21 cellular contexts compared by ENCODE assay signal in genomic region chr6:165676435-165677068, GRCh38. TPM values are rescaled to one million over a fixed set of nuclear protein-coding genes. Genes with fewer than 3 reads are reported as not detected.
DNase-seq lines count a peak whose midpoint lies in the region; ATAC-seq, FAIRE-seq and TF ChIP-seq lines count a peak whose summit lies in the region.
"Had no signal": no experiment of that assay in that cellular context is flagged by ENCODE, and none has a peak within 500 bp of the region (broad histone marks: within the 10 kb centered on the region; RNA-seq: fewer than 3 reads in every experiment).

No MANE protein-coding gene starts in this region.

- POLR2A ChIA-PET in H1 (lab: Charles Lee; ENCODE audit: partially characterized antibody), result interaction anchor here (0.9 kb wide), 1 partner anchor 10 kb away, joined by 3 read pairs; no protein-coding TSS in a partner anchor

- H2BK5ac ChIP-seq in H1 (ENCODE audit: low read depth, low read length), result no peak overlapping the region

- H4K20me1 ChIP-seq in H1 (replicated peaks in 1 of 2; ENCODE audit: control insufficient read depth in 1 of 2, insufficient read depth in 2 of 2, low read length in 2 of 2) (peaks cover 0 to 2% of the 10 kb centered on the region in 2 experiments), mammary epithelial cell (ENCODE audit: insufficient read depth, low read length) (no peaks in the 10 kb centered on the region)

- no peak overlapping the region; the same call in 1 of the 2 replicates for H3K18ac ChIP-seq in H1 (ENCODE audit: extremely low read depth, low read length)

- H2BK12ac ChIP-seq in H1 (ENCODE audit: low read depth, low read length), result no peak overlapping the region

- no peak overlapping the region; the same call in 1 of the 2 replicates for H4K8ac ChIP-seq in H1 (ENCODE audit: extremely low read depth, insufficient read depth, low read length)

- no peak overlapping the region for H4K5ac ChIP-seq in H1 (ENCODE audit: insufficient read length, low read depth, low read length)

- no peak for ATAC-seq in gastrocnemius medialis
- ATAC-seq: body of pancreas had no signal

- no peak overlapping the region for H3K9ac ChIP-seq in H1 (replicated peaks in 1 of 4; ENCODE audit: extremely low read depth in 1 of 4, low read depth in 3 of 4, low read length in 3 of 4)
- no peak overlapping the region for H3K9ac ChIP-seq in kidney (ENCODE audit: low read length in 2 of 2)
- no peak overlapping the region for H3K9ac ChIP-seq in mammary epithelial cell (ENCODE audit: insufficient read depth, low read length)

- no TSS peak for BruUV-seq in mammary epithelial cell (replicated peaks; lab: Mats Ljungman, UMichigan)

- no peak overlapping the region for H3K14ac ChIP-seq in H1 (ENCODE audit: insufficient read length)

- no peak overlapping the region for H3K4me2 ChIP-seq in H1 (ENCODE audit: insufficient read depth in 1 of 2, low read depth in 2 of 2, low read length in 2 of 2)
- H3K4me2 ChIP-seq in mammary epithelial cell (ENCODE audit: insufficient read depth, low read depth, low read length), result no peak overlapping the region

- WGBS in H1 (ENCODE audit: extremely low coverage in 1 of 2, insufficient coverage in 1 of 2, insufficient read length in 1 of 2, insufficient replicate concordance in 2 of 2, low coverage in 1 of 2, low lambda C conversion rate in 2 of 2, missing lambda C conversion rate in 1 of 2), 2 experiments, result 83% methylated on average over 18 of the region's 18 CpGs; no CpG with 5 or more reads in 1 of the 2 experiments
- 63% methylated on average over 13 of the region's 18 CpGs for WGBS in mammary epithelial cell (ENCODE audit: low coverage, missing lambda C conversion rate)

- H3K27ac ChIP-seq in H1 (ENCODE audit: low read depth, low read length) (no peak overlapping the region), kidney (ENCODE audit: low read depth in 2 of 2, low read length in 2 of 2) (no peak overlapping the region), uterus (no peak overlapping the region), gastrocnemius medialis (no peak overlapping the region), mammary epithelial cell (ENCODE audit: insufficient read depth, low read depth, low read length) (no peak overlapping the region)
- H3K27ac ChIP-seq: body of pancreas, stomach, WERI-Rb-1 had no signal

- in situ Hi-C loops in gastrocnemius medialis (cut with MboI; ENCODE audit: low sequenced_read_pairs in 4 of 4) (no loop called here), mammary epithelial cell (cut with MboI; ENCODE audit: low sequenced_read_pairs in 2 of 2) (no loop called here)

- H3K36me3 ChIP-seq in H1 (ENCODE audit: control insufficient read depth in 2 of 4, insufficient read depth in 4 of 4, low read length in 3 of 4), result no peaks in the 10 kb centered on the region
- H3K36me3 ChIP-seq in kidney (ENCODE audit: control insufficient read depth in 1 of 2, insufficient read depth in 2 of 2, low read length in 2 of 2), result no peaks in the 10 kb centered on the region
- no peaks in the 10 kb centered on the region for H3K36me3 ChIP-seq in uterus
- H3K36me3 ChIP-seq in gastrocnemius medialis, result no peaks in the 10 kb centered on the region
- no peaks in the 10 kb centered on the region for H3K36me3 ChIP-seq in mammary epithelial cell (ENCODE audit: insufficient read depth, low read length)
- H3K36me3 ChIP-seq: stomach, WERI-Rb-1 had no signal

- H2AFZ ChIP-seq in H1 (ENCODE audit: low read length) (0 out of 2 replicates have a peak overlapping the region, but pooled peaks have one; percentile 36), mammary epithelial cell (ENCODE audit: low read depth, low read length) (no peak overlapping the region)

- peaks cover 0 to 3% (median 2%) of the 10 kb centered on the region in 4 experiments; a peak in 3 of 7 replicates for H3K4me1 ChIP-seq in H1 (replicated peaks in 1 of 4; ENCODE audit: control insufficient read depth in 3 of 4, insufficient read depth in 4 of 4, low read length in 3 of 4)
- no peaks in the 10 kb centered on the region for H3K4me1 ChIP-seq in kidney (ENCODE audit: control insufficient read depth in 1 of 2, insufficient read depth in 1 of 2, low read depth in 1 of 2, low read length in 2 of 2)
- no peaks in the 10 kb centered on the region for H3K4me1 ChIP-seq in uterus
- no peaks in the 10 kb centered on the region for H3K4me1 ChIP-seq in gastrocnemius medialis
- H3K4me1 ChIP-seq in mammary epithelial cell (ENCODE audit: insufficient read depth, low read length), result no peaks in the 10 kb centered on the region
- H3K4me1 ChIP-seq: body of pancreas, stomach had no signal

- TF ChIP-seq RAD21 in H1 (IDR thresholded peaks at IDR 0.05 in 1 of 2, conservative IDR thresholded peaks at IDR 0.05 in 1 of 2; ENCODE audit: low read depth in 2 of 2, low read length in 2 of 2), result no peak

- intact Hi-C loops in kidney (cut with DNase I), result no loop called here
- intact Hi-C loops in uterus (cut with DNase I; ENCODE audit: low total_unique reads), result no loop called here
- intact Hi-C loops in gastrocnemius medialis (cut with DNase I; ENCODE audit: low total_unique reads), result no loop called here
- intact Hi-C loops in mammary epithelial cell (cut with micrococcal nuclease), result no loop called here

- H3K9me3 ChIP-seq in H1 (ENCODE audit: insufficient read depth in 2 of 2, low read depth in 1 of 2, low read length in 1 of 2) (no peaks in the 10 kb centered on the region), kidney (ENCODE audit: control insufficient read depth in 1 of 2, low read length in 2 of 2) (no peaks in the 10 kb centered on the region), uterus (no peaks in the 10 kb centered on the region), gastrocnemius medialis (no peaks in the 10 kb centered on the region), mammary epithelial cell (replicated peaks; ENCODE audit: insufficient read depth, low read length) (peaks cover 16% of the 10 kb centered on the region)
- H3K9me3 ChIP-seq: body of pancreas, stomach had no signal

- H3K23ac ChIP-seq in H1 (ENCODE audit: insufficient read length), result no peak overlapping the region

- H3K27me3 ChIP-seq in H1 (replicated peaks in 1 of 4; ENCODE audit: control insufficient read depth in 3 of 4, extremely low read depth in 1 of 4, insufficient read depth in 3 of 4, low read length in 3 of 4) (no peaks in the 10 kb centered on the region), uterus (no peaks in the 10 kb centered on the region), gastrocnemius medialis (peaks cover 0 to 2% (median 0%) of the 10 kb centered on the region in 3 donors), mammary epithelial cell (ENCODE audit: insufficient read depth, low read length) (no peaks in the 10 kb centered on the region)
- H3K27me3 ChIP-seq: body of pancreas, stomach had no signal

- no peak overlapping the region for H4K91ac ChIP-seq in H1 (replicated peaks; ENCODE audit: insufficient read length, low read length)

- no peak for FAIRE-seq in H1 (lab: Jason Lieb, UNC)
- FAIRE-seq in kidney (lab: Jason Lieb, UNC), result no peak

- H3K4me3 ChIP-seq in H1 (ENCODE audit: extremely low read depth in 1 of 4, insufficient read depth in 2 of 4, low read depth in 3 of 4, low read length in 4 of 4) (no peak overlapping the region), kidney (ENCODE audit: low read length in 2 of 2) (no peak overlapping the region), uterus (no peak overlapping the region), gastrocnemius medialis (no peak overlapping the region), mammary epithelial cell (replicated peaks in 1 of 3; ENCODE audit: insufficient read depth in 1 of 3, low read depth in 2 of 3, low read length in 3 of 3) (no peak overlapping the region), foreskin fibroblast (ENCODE audit: low read depth in 1 of 2, low read length in 2 of 2) (no peak overlapping the region)
- H3K4me3 ChIP-seq: body of pancreas, stomach had no signal

- dilution Hi-C loops in mammary epithelial cell (cut with HindIII; ENCODE audit: low sequenced_read_pairs), result no loop called here

- peak; percentile 61 for DNase-seq in M059J (ENCODE audit: low read depth)
- no peak for DNase-seq in H1 (ENCODE audit: low read depth in 1 of 2, low spot score in 2 of 2)
- peak; percentile 79 for DNase-seq in kidney
- peak in 1 of 2 donors; percentile 41 for DNase-seq in uterus
- DNase-seq in gastrocnemius medialis, result no peak
- DNase-seq in mammary epithelial cell, result no peak
- no peak for DNase-seq in foreskin fibroblast
- DNase-seq: activated CD8-positive, alpha-beta memory T cell treated with anti-CD3 and anti-CD28 coated beads for 24 hours; activated gamma-delta T cell; body of pancreas; effector memory CD4-positive, alpha-beta T cell; EL; foreskin melanocyte; HCEC 1CT; islet precursor cell; KBM-7; NCI-H1417 treated with DMSO at 0.1 percent for 48 hours; NCI-H446 treated with DMSO at 0.1 percent for 48 hours; stomach; WERI-Rb-1 had no signal

- H3K79me1 ChIP-seq in H1 (ENCODE audit: low read depth, low read length), result no peaks in the 10 kb centered on the region

- H2BK120ac ChIP-seq in H1 (replicated peaks; ENCODE audit: low read depth, low read length), result no peak overlapping the region

- no peak for TF ChIP-seq EP300 in H1 (IDR thresholded peaks at IDR 0.05; ENCODE audit: borderline replicate concordance in 1 of 2, low read depth in 2 of 2, low read length in 2 of 2)

- CTCF ChIA-PET in H1 (lab: Charles Lee; ENCODE audit: partially characterized antibody) (interaction anchor here (0.7 to 1.5 kb wide), 7 partner anchors 10 to 176 kb away, joined by 3 to 4 read pairs (median 3); no protein-coding TSS in a partner anchor), mammary epithelial cell (lab: Charles Lee; ENCODE audit: low non-redundant PET) (no interaction called here)

- H3K79me2 ChIP-seq in H1 (ENCODE audit: control insufficient read depth in 1 of 2, insufficient read depth in 2 of 2, low read length in 2 of 2) (no peaks in the 10 kb centered on the region), mammary epithelial cell (ENCODE audit: insufficient read depth, low read length) (no peaks in the 10 kb centered on the region)

- no peak overlapping the region for H3K4ac ChIP-seq in H1 (replicated peaks; ENCODE audit: insufficient read length, low read depth, low read length)

- no peak overlapping the region for H3K56ac ChIP-seq in H1 (replicated peaks; ENCODE audit: insufficient read length, low read depth, low read length)

- H3K23me2 ChIP-seq in H1 (ENCODE audit: low read depth, low read length), result peaks cover 2% of the 10 kb centered on the region; the same call in 1 of the 2 replicates

- H2BK15ac ChIP-seq in H1 (ENCODE audit: low read length), result no peak overlapping the region

- no peak overlapping the region for H2AK5ac ChIP-seq in H1 (ENCODE audit: low read depth, low read length)

- TF ChIP-seq POLR2A in H1 (IDR thresholded peaks at IDR 0.05; ENCODE audit: control extremely low read depth in 1 of 2, low read depth in 2 of 2, low read length in 2 of 2) (no peak), uterus (IDR thresholded peaks at IDR 0.05) (no peak), gastrocnemius medialis (IDR thresholded peaks at IDR 0.05) (no peak)

- peak in 1 of 3 experiments; percentile 7; a peak in 1 of 4 replicates for TF ChIP-seq CTCF in H1 (IDR thresholded peaks at IDR 0.05; ENCODE audit: control extremely low read depth in 1 of 3, insufficient read depth in 1 of 3, low read depth in 1 of 3, low read length in 3 of 3)
- TF ChIP-seq CTCF in kidney (IDR thresholded peaks at IDR 0.05; ENCODE audit: borderline replicate concordance, extremely low read depth, insufficient read depth), result no peak
- TF ChIP-seq CTCF in uterus (IDR thresholded peaks at IDR 0.05), result peak in 3 of 4 experiments; percentile 18 to 26 (median 21)
- TF ChIP-seq CTCF in gastrocnemius medialis (IDR thresholded peaks at IDR 0.05 in 4 of 5, conservative IDR thresholded peaks at IDR 0.05 in 1 of 5), result no peak
- no peak for TF ChIP-seq CTCF in mammary epithelial cell (conservative IDR thresholded peaks at IDR 0.05 in 1 of 2, IDR thresholded peaks at IDR 0.05 in 1 of 2; ENCODE audit: extremely low read depth in 1 of 2, insufficient read depth in 1 of 2, low read depth in 1 of 2, low read length in 2 of 2)
- no peak for TF ChIP-seq CTCF in foreskin fibroblast (IDR thresholded peaks at IDR 0.05; ENCODE audit: low read depth, low read length)

- H2BK20ac ChIP-seq in H1 (ENCODE audit: low read length), result no peak overlapping the region

RNA-seq across cellular contexts. Expression of gene PDE10A, which starts 13.5 kb away (rescaled TPM):
- total RNA-seq in M059J (2014; rRNA removed; shearing (Covaris generic)), result 0.02 and 0.07 TPM in 2 replicates
- total RNA-seq in H1 (2021; fragmentation: NEBNext Ultra II Directional; extraction: Animal tissue kit (Norgen Biotek cat#: 25700)), result 2.4 and 2.6 TPM in 2 replicates
- polyA plus RNA-seq in H1 (2011; rRNA removed) (1.1 TPM in 2 replicates), kidney (ENCODE audit: insufficient read depth, low read depth, low replicate concordance) (4.8 TPM), mammary epithelial cell (not detected)
- polyA plus RNA-seq in H1 (2011; cell fraction: cytosol; rRNA removed), result 0.97 TPM
- 1.9 TPM for polyA plus RNA-seq in H1 (2011; cell fraction: nucleus; rRNA removed)
- 0.92 to 1.5 TPM (median 1.2 TPM) in 4 replicates for polyA plus RNA-seq in H1 (2012, experiment 1 of 2)
- 0.05 TPM for polyA plus RNA-seq in H1 (2012, experiment 2 of 2)
- 0.57 TPM for polyA plus RNA-seq in H1 (2013, experiment 1 of 2)
- 0.46 TPM for polyA plus RNA-seq in H1 (2013, experiment 2 of 2)
- 8.3 and 8.9 TPM in 2 replicates for polyA minus RNA-seq in H1 (2011; rRNA and poly(A)+ RNA removed)
- polyA minus RNA-seq in H1 (2011; cell fraction: cytosol; rRNA and poly(A)+ RNA removed), result 4.6 TPM
- polyA minus RNA-seq in H1 (2011; cell fraction: nucleus; rRNA and poly(A)+ RNA removed), result 13.7 TPM
- total RNA-seq in kidney (23.1 TPM), uterus (10 to 100 TPM; 13.0 to 73.5 (median 36.4) TPM), gastrocnemius medialis (1 to 10 TPM in 3 of 4 donors, under 1 TPM in 1; 0.24 to 1.5 (median 1.2) TPM), mammary epithelial cell (not detected)
- 1.4 TPM for polyA minus RNA-seq in mammary epithelial cell
- polyA plus RNA-seq: CD14-positive monocyte had no signal

Comparison
In these comparisons a context has a peak if more than half of its experiments do, and no peak if none do; other contexts are left out.
1. DNase-seq: peak in M059J (single experiment) and kidney (single experiment); none in H1 (0 of 2), gastrocnemius medialis (0 of 2), mammary epithelial cell (single experiment) and foreskin fibroblast (0 of 2).
2. CTCF ChIP-seq: peak in uterus (3 of 4); none in kidney (single experiment), gastrocnemius medialis (0 of 5), mammary epithelial cell (0 of 2) and foreskin fibroblast (single experiment).